In genomic region chr3:14537590-14538450, GRCh38 we compare ENCODE assay signal across 1 cellular context.
TF ChIP-seq lines count a peak whose summit lies in the region.

No MANE protein-coding gene starts in this region.

TF ChIP-seq in GM23338, 12 proteins besides CTCF, POLR2A, EP300 and RAD21 (continued from another document):
- TF ChIP-seq ZNF462 (CRISPR knock-in tag; IDR thresholded peaks at IDR 0.05) (no peak), ETS1 (IDR thresholded peaks at IDR 0.05) (no peak), CREB1 (CRISPR knock-in tag; IDR thresholded peaks at IDR 0.05; ENCODE audit: low read depth) (no peak)
